Comparison of ENCODE assay signal across 13 cellular contexts in the genomic region with DNA sequence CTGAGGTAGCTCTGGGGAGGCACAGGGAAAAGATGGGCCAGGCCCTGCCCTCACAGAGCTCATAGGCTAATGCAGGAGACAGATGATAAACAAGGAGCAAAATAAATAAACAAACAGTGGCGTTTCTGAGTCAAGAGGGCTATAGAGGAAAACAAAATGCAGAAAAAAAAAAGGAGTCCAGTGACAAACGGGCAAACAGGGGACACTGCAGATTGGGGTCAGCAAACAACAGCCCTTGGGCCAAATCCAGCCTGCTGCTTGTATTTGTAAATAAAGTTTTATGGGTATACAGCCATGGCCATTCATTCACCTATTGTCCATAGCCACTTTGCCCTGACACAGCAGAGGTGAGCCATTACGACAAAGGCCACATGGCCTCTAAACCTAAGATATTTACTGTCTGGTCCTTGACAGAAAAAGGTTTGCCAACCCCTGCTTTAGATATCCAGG. TPM values are rescaled to one million over a fixed set of nuclear protein-coding genes. Genes with fewer than 3 reads are reported as not detected.
DNase-seq lines count a peak whose midpoint lies in the region; ATAC-seq, FAIRE-seq and TF ChIP-seq lines count a peak whose summit lies in the region.
"Had no signal": no experiment of that assay in that cellular context is flagged by ENCODE, and none has a peak within 500 bp of the region (broad histone marks: within the 10 kb centered on the region; RNA-seq: fewer than 3 reads in every experiment).

No MANE protein-coding gene starts in this region.

- H3K36me3 ChIP-seq in Panc1 (ENCODE audit: control insufficient read depth, insufficient read depth, low read length): no peaks in the 10 kb centered on the region
- H3K36me3 ChIP-seq in endodermal cell (ENCODE audit: control insufficient read depth, insufficient read depth, low read length): no peaks in the 10 kb centered on the region
- no peaks in the 10 kb centered on the region for H3K36me3 ChIP-seq in osteoblast (ENCODE audit: insufficient read depth, low read length)
- H3K36me3 ChIP-seq: tibial artery had no signal

- no TSS peak for BruUV-seq in Panc1 (replicated peaks; lab: Mats Ljungman, UMichigan)

- H3K27me3 Mint-ChIP-seq in endodermal cell (ENCODE audit: insufficient read depth): no peaks in the 10 kb centered on the region

- no peaks in the 10 kb centered on the region for H3K79me2 ChIP-seq in osteoblast (ENCODE audit: insufficient read depth, low read length)

- intact Hi-C loops in Panc1 (cut with micrococcal nuclease; ENCODE audit: unreplicated experiment): no loop called here

- TF ChIP-seq EP300 in A549 (IDR thresholded peaks at IDR 0.05): no peak

- WGBS in A549 (ENCODE audit: missing lambda C conversion rate): 7% methylated on average over 3 of the region's 3 CpGs
- 81 to 84% methylated on average over 3 of the region's 3 CpGs for WGBS in endodermal cell (ENCODE audit: insufficient coverage in 1 of 2, insufficient read length in 1 of 2), 2 experiments

- ATAC-seq in A549: peak in 1 of 2 experiments; percentile 4; a peak in 2 of 6 replicates
- peak; percentile 18; the same call in 1 of the 2 replicates for ATAC-seq in Panc1
- no peak for ATAC-seq in GM18519 (IDR thresholded peaks at IDR 0.05; ENCODE audit: low FRiP score, unreplicated experiment)
- ATAC-seq: activated T-cell treated with anti-CD3 and anti-CD28 coated beads, Interleukin-2, amount 50 U/mL, for 72 hours had no signal

- TF ChIP-seq RAD21 in A549 (conservative IDR thresholded peaks at IDR 0.05 in 1 of 2, IDR thresholded peaks at IDR 0.05 in 1 of 2): no peak

- FAIRE-seq in A549 (lab: Jason Lieb, UNC): no peak

- no peaks in the 10 kb centered on the region for H4K20me1 ChIP-seq in osteoblast (ENCODE audit: insufficient read depth, low read length)

- TF ChIP-seq CTCF in A549 (IDR thresholded peaks at IDR 0.05) (no peak), Panc1 (IDR thresholded peaks at IDR 0.05) (no peak), endodermal cell (conservative IDR thresholded peaks at IDR 0.05) (no peak), osteoblast (IDR thresholded peaks at IDR 0.05; ENCODE audit: extremely low read depth, low read depth, low read length) (no peak)

- POLR2A ChIA-PET in A549 (lab: Yijun Ruan, JAX) (interaction anchor here (0.8 to 1.6 kb wide), 3 partner anchors 11 to 62 kb away, joined by 4 to 7 read pairs (median 4); a partner anchor contains a TSS), Panc1 (lab: Charles Lee) (no interaction called here)

- H3K27me3 ChIP-seq in Panc1 (ENCODE audit: control insufficient read depth, insufficient read depth, low read length) (no peaks in the 10 kb centered on the region), endodermal cell (ENCODE audit: control insufficient read depth, insufficient read depth, low read length, poor library complexity, severe bottlenecking) (no peaks in the 10 kb centered on the region), osteoblast (ENCODE audit: insufficient read depth, low read length) (no peaks in the 10 kb centered on the region)
- H3K27me3 ChIP-seq: tibial artery had no signal

- H3K27ac ChIP-seq in A549 (peak overlapping the region; percentile 91 to 93), Panc1 (ENCODE audit: low read length) (peak overlapping the region; percentile 81), endodermal cell (ENCODE audit: low read depth, low read length) (no peak overlapping the region), osteoblast (ENCODE audit: low read depth, low read length) (peak overlapping the region; percentile 93)
- H3K27ac ChIP-seq: tibial artery had no signal

- H3K4me1 ChIP-seq in A549: peaks cover 48% of the 10 kb centered on the region
- H3K4me1 ChIP-seq in Panc1 (ENCODE audit: control insufficient read depth, insufficient read depth, low read length): peaks cover 49% of the 10 kb centered on the region
- H3K4me1 ChIP-seq in endodermal cell (ENCODE audit: control insufficient read depth, insufficient read depth, low read length): no peaks in the 10 kb centered on the region
- H3K4me1 ChIP-seq in osteoblast (ENCODE audit: insufficient read depth, low read length): peaks cover 24% of the 10 kb centered on the region

- H3K4me3 Mint-ChIP-seq in endodermal cell: no peak overlapping the region
- H3K4me3 Mint-ChIP-seq: activated T-cell treated with anti-CD3 and anti-CD28 coated beads, Interleukin-2, amount 50 U/mL, for 72 hours had no signal

- H2AFZ ChIP-seq in osteoblast (ENCODE audit: low read length): no peak overlapping the region

- peak overlapping the region; percentile 44 for H3K27ac Mint-ChIP-seq in endodermal cell
- H3K27ac Mint-ChIP-seq: activated T-cell treated with anti-CD3 and anti-CD28 coated beads, Interleukin-2, amount 50 U/mL, for 72 hours; naive B cell had no signal

- DNase-seq in A549 (ENCODE audit: low read depth in 1 of 2, low spot score in 1 of 2): peak in 1 of 2 experiments; percentile 60
- DNase-seq in Panc1 (ENCODE audit: low read depth, low spot score): no peak
- no peak for DNase-seq in endodermal cell
- peak; percentile 14 for DNase-seq in osteoblast (ENCODE audit: insufficient read length, low spot score, missing footprints)
- no peak for DNase-seq in KBM-7
- no peak for DNase-seq in stimulated activated naive CD4-positive, alpha-beta T cell (lab: John Stamatoyannopoulos, UW)
- DNase-seq in central memory CD4-positive, alpha-beta T cell: no peak
- DNase-seq: activated T-cell treated with anti-CD3 and anti-CD28 coated beads, Interleukin-2, amount 50 U/mL, for 72 hours; naive B cell; NCI-H146; stimulated activated CD4-positive, alpha-beta T cell treated with anti-CD3 and anti-CD28 coated beads, Interleukin-12 subunit alpha, Interleukin-12 subunit beta, amount 100 ng/mL, for 4 hours had no signal

- H3K4me3 ChIP-seq in A549: no peak overlapping the region
- no peak overlapping the region for H3K4me3 ChIP-seq in Panc1 (ENCODE audit: low read depth in 2 of 2, low read length in 2 of 2)
- no peak overlapping the region for H3K4me3 ChIP-seq in endodermal cell (ENCODE audit: low read length)
- H3K4me3 ChIP-seq in osteoblast (ENCODE audit: insufficient read depth, low read length): no peak overlapping the region
- H3K4me3 ChIP-seq: tibial artery had no signal

- no peak overlapping the region for H3K9ac ChIP-seq in endodermal cell (ENCODE audit: extremely low read depth, low read length, poor library complexity, severe bottlenecking)

- in situ Hi-C loops in Panc1 (cut with HindIII; ENCODE audit: low pct_unique_long_range_greater_than_20kb, low sequenced_read_pairs) (no loop called here), KBM-7 (cut with MboI; ENCODE audit: low pct_unique_long_range_greater_than_20kb, low sequenced_read_pairs) (no loop called here)

- no peak for TF ChIP-seq POLR2A in A549 (IDR thresholded peaks at IDR 0.05; ENCODE audit: low read length)

- H3K4me2 ChIP-seq in A549: peak overlapping the region; percentile 67
- peak overlapping the region; percentile 36 for H3K4me2 ChIP-seq in osteoblast (ENCODE audit: insufficient read depth, low read length)

- H3K9me3 ChIP-seq in A549 (no peaks in the 10 kb centered on the region), Panc1 (ENCODE audit: control insufficient read depth, insufficient read depth, low read depth, low read length) (no peaks in the 10 kb centered on the region), endodermal cell (ENCODE audit: control insufficient read depth, low read length) (no peaks in the 10 kb centered on the region), osteoblast (ENCODE audit: low read depth, low read length) (no peaks in the 10 kb centered on the region)
- H3K9me3 ChIP-seq: tibial artery had no signal

- no peaks in the 10 kb centered on the region for H3K9me3 Mint-ChIP-seq in endodermal cell
- H3K9me3 Mint-ChIP-seq: activated T-cell treated with anti-CD3 and anti-CD28 coated beads, Interleukin-2, amount 50 U/mL, for 72 hours; naive B cell had no signal

- CTCF ChIA-PET in A549 (lab: Yijun Ruan, JAX): interaction anchor here (1.0 to 1.6 kb wide), 5 partner anchors 10 to 20 kb away, joined by 3 to 6 read pairs (median 5); a partner anchor contains a TSS
- CTCF ChIA-PET in Panc1 (lab: Charles Lee): interaction anchor here (0.7 kb wide), 1 partner anchor 80 kb away, joined by 6 read pairs; no protein-coding TSS in a partner anchor

- H3K4me1 Mint-ChIP-seq in endodermal cell: peaks cover 8% of the 10 kb centered on the region
- H3K4me1 Mint-ChIP-seq: naive B cell had no signal

- H3K36me3 Mint-ChIP-seq in endodermal cell (ENCODE audit: low read depth): peaks cover 7% of the 10 kb centered on the region
- H3K36me3 Mint-ChIP-seq: naive B cell had no signal

RNA-seq across cellular contexts. Expression of a gene that starts 19.1 kb away (rescaled TPM):
- polyA plus RNA-seq in A549 (2011; rRNA removed) (18.9 and 19.9 TPM in 2 replicates), A549 (2017; fragmentation: RNase III; extraction: RNeasy Plus Mini Kit Qiagen cat#74134 plus additional on column Dnase treatment) (41.5 to 53.3 TPM (median 51.4 TPM) in 3 replicates)
- polyA plus RNA-seq in A549 (2012; cell fraction: cytosol; rRNA removed): 24.1 and 29.5 TPM in 2 replicates
- polyA plus RNA-seq in A549 (2012; cell fraction: nucleus; rRNA removed): 21.1 and 21.3 TPM in 2 replicates
- 8.2 and 9.6 TPM in 2 replicates for polyA minus RNA-seq in A549 (2011; rRNA and poly(A)+ RNA removed)
- total RNA-seq in Panc1 (2021; ENCODE audit: unreplicated experiment) (32.1 TPM), endodermal cell (10 to 100 TPM; 26.3 to 27.7 TPM), osteoblast (73.1 and 79.3 TPM in 2 replicates)
- polyA plus RNA-seq in Panc1 (2012; ENCODE audit: insufficient read length): 48.0 TPM
- polyA plus RNA-seq in endodermal cell (2013, experiment 1 of 2): 20.5 TPM
- 20.2 TPM for polyA plus RNA-seq in endodermal cell (2013, experiment 2 of 2)

RNA-seq across cellular contexts. Expression of a gene that starts 25.3 kb away (rescaled TPM):
- polyA plus RNA-seq in A549 (2011; rRNA removed) (11.2 and 12.2 TPM in 2 replicates), A549 (2017; fragmentation: RNase III; extraction: RNeasy Plus Mini Kit Qiagen cat#74134 plus additional on column Dnase treatment) (35.6 to 48.7 TPM (median 44.6 TPM) in 3 replicates)
- 24.0 and 25.0 TPM in 2 replicates for polyA plus RNA-seq in A549 (2012; cell fraction: cytosol; rRNA removed)
- polyA plus RNA-seq in A549 (2012; cell fraction: nucleus; rRNA removed): 15.2 and 17.4 TPM in 2 replicates
- polyA minus RNA-seq in A549 (2011; rRNA and poly(A)+ RNA removed): 18.8 and 24.3 TPM in 2 replicates
- total RNA-seq in Panc1 (2021; ENCODE audit: unreplicated experiment) (0.62 TPM), endodermal cell (10 to 100 TPM in 1 of 2 donors, 1 to 10 TPM in 1; 1.3 to 24.3 TPM), osteoblast (0.59 and 1.1 TPM in 2 replicates)
- polyA plus RNA-seq in Panc1 (2012; ENCODE audit: insufficient read length): not detected
- 3.9 TPM for polyA plus RNA-seq in endodermal cell (2013, experiment 1 of 2)
- 1.7 TPM for polyA plus RNA-seq in endodermal cell (2013, experiment 2 of 2)
- total RNA-seq: activated T-cell treated with anti-CD3 and anti-CD28 coated beads, Interleukin-2, amount 50 U/mL, for 72 hours had no signal

RNA-seq across cellular contexts. Expression of a gene that starts 47.0 kb away (rescaled TPM):
- polyA plus RNA-seq in A549 (2011; rRNA removed): 231 and 258 TPM in 2 replicates
- 172 and 229 TPM in 2 replicates for polyA plus RNA-seq in A549 (2012; cell fraction: cytosol; rRNA removed)
- 154 and 173 TPM in 2 replicates for polyA plus RNA-seq in A549 (2012; cell fraction: nucleus; rRNA removed)
- 154 to 158 TPM (median 156 TPM) in 3 replicates for polyA plus RNA-seq in A549 (2017; fragmentation: RNase III; extraction: RNeasy Plus Mini Kit Qiagen cat#74134 plus additional on column Dnase treatment)
- polyA minus RNA-seq in A549 (2011; rRNA and poly(A)+ RNA removed): 135 and 176 TPM in 2 replicates
- 337 TPM for total RNA-seq in Panc1 (2021; ENCODE audit: unreplicated experiment)
- 314 TPM for polyA plus RNA-seq in Panc1 (2012; ENCODE audit: insufficient read length)
- total RNA-seq in endodermal cell: 100 to 1,000 TPM; 252 to 280 TPM
- polyA plus RNA-seq in endodermal cell (2013, experiment 1 of 2): 170 TPM
- polyA plus RNA-seq in endodermal cell (2013, experiment 2 of 2): 153 TPM
- total RNA-seq in osteoblast: 291 and 293 TPM in 2 replicates
